13 cellular contexts compared by ENCODE assay signal in genomic region chr7:69780377-69780776, GRCh38.
DNase-seq lines count a peak whose midpoint lies in the region; ATAC-seq and TF ChIP-seq lines count a peak whose summit lies in the region.
"Had no signal": no experiment of that assay in that cellular context is flagged by ENCODE, and none has a peak within 500 bp of the region (broad histone marks: within the 10 kb centered on the region; RNA-seq: fewer than 3 reads in every experiment).

No MANE protein-coding gene starts in this region.

- ATAC-seq in HG03342 (IDR thresholded peaks at IDR 0.05; ENCODE audit: unreplicated experiment) = no peak
- ATAC-seq: activated CD8-positive, alpha-beta T cell treated with anti-CD3 and anti-CD28 coated beads, Interleukin-2, amount 10 ng/mL, durations not matched to agents 7 days and 5 days had no signal

- DNase-seq in Caco-2 (peak; percentile 75 to 81), NCI-H1105 treated with DMSO at 0.1 percent for 48 hours (lab: John Stamatoyannopoulos, UW) (peak; percentile 85), NCI-H69 (lab: John Stamatoyannopoulos, UW) (peak; percentile 99), fibroblast of the aortic adventitia (ENCODE audit: low read depth) (peak; percentile 43), head of caudate nucleus (no peak), ACHN (no peak)
- no peak for DNase-seq in activated CD4-positive, alpha-beta T cell treated with anti-CD3 and anti-CD28 coated beads, Interleukin-2, amount 10 ng/mL, durations not matched to agents 24 days and 14 days
- DNase-seq: activated CD8-positive, alpha-beta T cell treated with anti-CD3 and anti-CD28 coated beads, Interleukin-2, amount 10 ng/mL, durations not matched to agents 7 days and 5 days; effector CD4-positive, alpha-beta T cell had no signal

- no peaks in the 10 kb centered on the region for H3K27me3 ChIP-seq in Caco-2 (replicated peaks; ENCODE audit: control insufficient read depth, insufficient read depth, low read length)
- H3K27me3 ChIP-seq: BLaER1 had no signal

- no peaks in the 10 kb centered on the region for H3K27me3 Mint-ChIP-seq in Caco-2 (ENCODE audit: insufficient read depth, unreplicated experiment)
- H3K27me3 Mint-ChIP-seq in activated CD4-positive, alpha-beta T cell treated with anti-CD3 and anti-CD28 coated beads, Interleukin-2, amount 10 ng/mL, durations not matched to agents 24 days and 14 days = no peaks in the 10 kb centered on the region
- H3K27me3 Mint-ChIP-seq: activated naive CD4-positive, alpha-beta T cell treated with anti-CD3 and anti-CD28 coated beads, Interleukin-2, amount 50 U/mL, for 24 hours; stimulated activated naive CD8-positive, alpha-beta T cell treated with anti-CD3 and anti-CD28 coated beads, Interleukin-15, Interleukin-2, amounts not matched to agents 100 ng/mL and 50 ng/mL, for 24 hours had no signal

- H3K4me1 Mint-ChIP-seq in Caco-2 (ENCODE audit: low read depth, unreplicated experiment) = peaks cover 23% of the 10 kb centered on the region
- H3K4me1 Mint-ChIP-seq in activated CD4-positive, alpha-beta T cell treated with anti-CD3 and anti-CD28 coated beads, Interleukin-2, amount 10 ng/mL, durations not matched to agents 24 days and 14 days = no peaks in the 10 kb centered on the region
- H3K4me1 Mint-ChIP-seq: activated naive CD4-positive, alpha-beta T cell treated with anti-CD3 and anti-CD28 coated beads, Interleukin-2, amount 50 U/mL, for 24 hours had no signal

- CTCF ChIA-PET in Caco-2 (lab: Charles Lee) = no interaction called here

- peaks cover 15% of the 10 kb centered on the region for H3K4me1 ChIP-seq in Caco-2

- peak overlapping the region; percentile 69 for H3K27ac Mint-ChIP-seq in Caco-2 (ENCODE audit: unreplicated experiment)
- no peak overlapping the region for H3K27ac Mint-ChIP-seq in activated CD4-positive, alpha-beta T cell treated with anti-CD3 and anti-CD28 coated beads, Interleukin-2, amount 10 ng/mL, durations not matched to agents 24 days and 14 days
- H3K27ac Mint-ChIP-seq: activated CD8-positive, alpha-beta T cell treated with anti-CD3 and anti-CD28 coated beads, Interleukin-2, amount 10 ng/mL, durations not matched to agents 7 days and 5 days; activated naive CD4-positive, alpha-beta T cell treated with anti-CD3 and anti-CD28 coated beads, Interleukin-2, amount 50 U/mL, for 24 hours; stimulated activated naive CD8-positive, alpha-beta T cell treated with anti-CD3 and anti-CD28 coated beads, Interleukin-15, Interleukin-2, amounts not matched to agents 100 ng/mL and 50 ng/mL, for 24 hours had no signal

- BruUV-seq in Caco-2 (replicated peaks; lab: Mats Ljungman, UMichigan) = no TSS peak

- TF ChIP-seq CTCF in Caco-2 (IDR thresholded peaks at IDR 0.05; ENCODE audit: insufficient read depth in 1 of 2, low read depth in 1 of 2, low read length in 1 of 2, severe bottlenecking in 1 of 2, unreplicated experiment in 1 of 2) (no peak), fibroblast of the aortic adventitia (IDR thresholded peaks at IDR 0.05; ENCODE audit: insufficient read depth, low read length) (no peak)

- H3K9me3 Mint-ChIP-seq in Caco-2 (ENCODE audit: unreplicated experiment) = no peaks in the 10 kb centered on the region
- no peaks in the 10 kb centered on the region for H3K9me3 Mint-ChIP-seq in activated CD4-positive, alpha-beta T cell treated with anti-CD3 and anti-CD28 coated beads, Interleukin-2, amount 10 ng/mL, durations not matched to agents 24 days and 14 days
- H3K9me3 Mint-ChIP-seq: activated naive CD4-positive, alpha-beta T cell treated with anti-CD3 and anti-CD28 coated beads, Interleukin-2, amount 50 U/mL, for 24 hours; stimulated activated naive CD8-positive, alpha-beta T cell treated with anti-CD3 and anti-CD28 coated beads, Interleukin-15, Interleukin-2, amounts not matched to agents 100 ng/mL and 50 ng/mL, for 24 hours had no signal

- H3K36me3 Mint-ChIP-seq in Caco-2 (ENCODE audit: insufficient read depth, unreplicated experiment) = no peaks in the 10 kb centered on the region
- no peaks in the 10 kb centered on the region for H3K36me3 Mint-ChIP-seq in activated CD4-positive, alpha-beta T cell treated with anti-CD3 and anti-CD28 coated beads, Interleukin-2, amount 10 ng/mL, durations not matched to agents 24 days and 14 days (ENCODE audit: low read depth)
- H3K36me3 Mint-ChIP-seq: activated naive CD4-positive, alpha-beta T cell treated with anti-CD3 and anti-CD28 coated beads, Interleukin-2, amount 50 U/mL, for 24 hours had no signal

- POLR2A ChIA-PET in Caco-2 (lab: Charles Lee) = no interaction called here

- H3K4me3 Mint-ChIP-seq in Caco-2 (ENCODE audit: unreplicated experiment) = no peak overlapping the region
- H3K4me3 Mint-ChIP-seq in activated CD4-positive, alpha-beta T cell treated with anti-CD3 and anti-CD28 coated beads, Interleukin-2, amount 10 ng/mL, durations not matched to agents 24 days and 14 days = no peak overlapping the region
- H3K4me3 Mint-ChIP-seq: activated CD8-positive, alpha-beta T cell treated with anti-CD3 and anti-CD28 coated beads, Interleukin-2, amount 10 ng/mL, durations not matched to agents 7 days and 5 days; activated naive CD4-positive, alpha-beta T cell treated with anti-CD3 and anti-CD28 coated beads, Interleukin-2, amount 50 U/mL, for 24 hours; stimulated activated naive CD8-positive, alpha-beta T cell treated with anti-CD3 and anti-CD28 coated beads, Interleukin-15, Interleukin-2, amounts not matched to agents 100 ng/mL and 50 ng/mL, for 24 hours had no signal

- intact Hi-C loops in Caco-2 (cut with micrococcal nuclease; ENCODE audit: unreplicated experiment) = loop anchor here (1.0 to 2.0 kb wide), 3 partner anchors 20 to 38 kb away; no protein-coding TSS in a partner anchor
- intact Hi-C loops in head of caudate nucleus (cut with DNase I) = no loop called here
- intact Hi-C loops in activated CD4-positive, alpha-beta T cell treated with anti-CD3 and anti-CD28 coated beads, Interleukin-2, amount 10 ng/mL, durations not matched to agents 24 days and 14 days (cut with micrococcal nuclease) = no loop called here

- H3K9me3 ChIP-seq in Caco-2 = no peaks in the 10 kb centered on the region

- no peaks in the 10 kb centered on the region for H3K36me3 ChIP-seq in Caco-2 (ENCODE audit: control insufficient read depth, insufficient read depth, low read length)

- H3K4me3 ChIP-seq in Caco-2 (ENCODE audit: low read depth, low read length) (no peak overlapping the region), fibroblast of the aortic adventitia (ENCODE audit: low read depth, low read length) (no peak overlapping the region)
- H3K4me3 ChIP-seq: BLaER1 had no signal

- in situ Hi-C loops in ACHN (cut with HindIII; ENCODE audit: low pct_ligation_motif_present, low pct_unique_long_range_greater_than_20kb, low sequenced_read_pairs) = no loop called here

Comparison
In these comparisons a context has a peak if more than half of its experiments do, and no peak if none do; other contexts are left out.
1. DNase-seq: peak in Caco-2 (2 of 2), NCI-H1105 treated with DMSO at 0.1 percent for 48 hours (single experiment), NCI-H69 (single experiment) and fibroblast of the aortic adventitia (single experiment); none in head of caudate nucleus (0 of 42), ACHN (single experiment) and activated CD4-positive, alpha-beta T cell treated with anti-CD3 and anti-CD28 coated beads, Interleukin-2, amount 10 ng/mL, durations not matched to agents 24 days and 14 days (single experiment).